Comparison of ENCODE assay signal across 16 cellular contexts in the genomic region with DNA sequence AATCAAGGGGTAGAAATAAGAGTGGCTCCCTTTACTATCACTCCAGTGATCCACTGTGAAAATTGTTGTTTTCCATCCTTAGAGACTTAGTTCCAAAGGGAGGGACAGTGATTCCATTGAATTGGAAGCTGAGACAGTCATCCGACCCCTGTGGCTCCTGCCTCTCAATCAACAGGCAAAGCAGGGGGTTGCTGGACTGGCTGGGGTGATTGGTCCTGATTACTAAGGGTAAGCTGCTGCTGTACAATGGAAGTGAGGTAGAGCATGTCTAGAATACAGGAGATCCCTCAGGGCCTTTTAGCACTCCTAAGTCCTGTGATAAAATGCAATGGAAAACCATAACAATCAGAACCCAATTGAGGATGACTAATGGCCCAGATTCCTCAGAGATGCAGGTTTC.
A peak's percentile ranks its signal among the peaks of the same experiment; 100 is the strongest.
DNase-seq lines count a peak whose midpoint lies in the region; ATAC-seq and TF ChIP-seq lines count a peak whose summit lies in the region.
"Had no signal": no experiment of that assay in that cellular context is flagged by ENCODE, and none has a peak within 500 bp of the region (broad histone marks: within the 10 kb centered on the region; RNA-seq: fewer than 3 reads in every experiment).

No MANE protein-coding gene starts in this region.

- H3K9me3 ChIP-seq in esophagus muscularis mucosa (no peaks in the 10 kb centered on the region), tibial artery (no peaks in the 10 kb centered on the region)

- TF ChIP-seq CTCF in esophagus muscularis mucosa (IDR thresholded peaks at IDR 0.05) (no peak), nephron progenitor cell (IDR thresholded peaks at IDR 0.05) (no peak), tibial artery (IDR thresholded peaks at IDR 0.05) (no peak)

- TF ChIP-seq POLR2A in esophagus muscularis mucosa (IDR thresholded peaks at IDR 0.05; ENCODE audit: low read depth), result no peak

- WGBS in esophagus muscularis mucosa, result 63% methylated on average over 1 of the region's 1 CpG

- peaks cover 62% of the 10 kb centered on the region for H3K36me3 Mint-ChIP-seq in nephron progenitor cell (ENCODE audit: low read depth)

- H3K27ac Mint-ChIP-seq in nephron progenitor cell, result peak overlapping the region; percentile 44
- H3K27ac Mint-ChIP-seq: B cell; CD4-positive, alpha-beta T cell; HFFc6 had no signal

- H3K27ac ChIP-seq in esophagus muscularis mucosa (replicated peaks in 1 of 4) (no peak overlapping the region), tibial artery (no peak overlapping the region)

- no peaks in the 10 kb centered on the region for H3K27me3 ChIP-seq in esophagus muscularis mucosa
- no peaks in the 10 kb centered on the region for H3K27me3 ChIP-seq in tibial artery

- TF ChIP-seq EP300 in esophagus muscularis mucosa (IDR thresholded peaks at IDR 0.05), result no peak

- intact Hi-C loops in esophagus muscularis mucosa (cut with DNase I), result no loop called here
- intact Hi-C loops in Right ventricle myocardium superior (cut with DNase I), result no loop called here
- intact Hi-C loops in tibial artery (cut with DNase I; ENCODE audit: low total_unique reads), result no loop called here

- H3K4me3 ChIP-seq in esophagus muscularis mucosa (no peak overlapping the region), tibial artery (no peak overlapping the region)
- H3K4me3 ChIP-seq: GM12878 had no signal

- DNase-seq in ELF-1 (ENCODE audit: low read depth, low spot score) (peak; percentile 35), NCI-H226 (peak; percentile 32), esophagus muscularis mucosa (ENCODE audit: extremely low spot score) (peak; percentile 34), nephron progenitor cell (no peak), Right ventricle myocardium superior (no peak), tibial artery (no peak)
- DNase-seq: C1 segment of cervical spinal cord; Calu3; CD4-positive, alpha-beta T cell; DMS 273 treated with DMSO at 0.1 percent for 48 hours; HCEC 1CT; HFFc6 had no signal

- peaks cover 19% of the 10 kb centered on the region for H3K4me1 Mint-ChIP-seq in nephron progenitor cell

- H3K4me3 Mint-ChIP-seq in nephron progenitor cell, result no peak overlapping the region
- H3K4me3 Mint-ChIP-seq: B cell; CD4-positive, alpha-beta T cell; HFFc6 had no signal

- no peaks in the 10 kb centered on the region for H3K4me1 ChIP-seq in esophagus muscularis mucosa
- no peaks in the 10 kb centered on the region for H3K4me1 ChIP-seq in tibial artery

- H3K9me3 Mint-ChIP-seq in nephron progenitor cell, result peaks cover 32% of the 10 kb centered on the region
- H3K9me3 Mint-ChIP-seq: HFFc6 had no signal

- H3K36me3 ChIP-seq in esophagus muscularis mucosa, result no peaks in the 10 kb centered on the region
- no peaks in the 10 kb centered on the region for H3K36me3 ChIP-seq in tibial artery

- H3K27me3 Mint-ChIP-seq in nephron progenitor cell (ENCODE audit: low read depth, poor library complexity), result peaks cover 3% of the 10 kb centered on the region
- H3K27me3 Mint-ChIP-seq: B cell; CD4-positive, alpha-beta T cell had no signal

- ATAC-seq in Right ventricle myocardium superior (ENCODE audit: poor library complexity) (no peak), GM18858 (IDR thresholded peaks at IDR 0.05; ENCODE audit: unreplicated experiment) (no peak)
- ATAC-seq: GM12878, HepG2 had no signal

Comparison
In these comparisons a context has a peak if more than half of its experiments do, and no peak if none do; other contexts are left out.
1. DNase-seq: peak in ELF-1 (single experiment), NCI-H226 (single experiment) and esophagus muscularis mucosa (single experiment); none in nephron progenitor cell (single experiment), Right ventricle myocardium superior (single experiment) and tibial artery (0 of 2).